In the genomic region with DNA sequence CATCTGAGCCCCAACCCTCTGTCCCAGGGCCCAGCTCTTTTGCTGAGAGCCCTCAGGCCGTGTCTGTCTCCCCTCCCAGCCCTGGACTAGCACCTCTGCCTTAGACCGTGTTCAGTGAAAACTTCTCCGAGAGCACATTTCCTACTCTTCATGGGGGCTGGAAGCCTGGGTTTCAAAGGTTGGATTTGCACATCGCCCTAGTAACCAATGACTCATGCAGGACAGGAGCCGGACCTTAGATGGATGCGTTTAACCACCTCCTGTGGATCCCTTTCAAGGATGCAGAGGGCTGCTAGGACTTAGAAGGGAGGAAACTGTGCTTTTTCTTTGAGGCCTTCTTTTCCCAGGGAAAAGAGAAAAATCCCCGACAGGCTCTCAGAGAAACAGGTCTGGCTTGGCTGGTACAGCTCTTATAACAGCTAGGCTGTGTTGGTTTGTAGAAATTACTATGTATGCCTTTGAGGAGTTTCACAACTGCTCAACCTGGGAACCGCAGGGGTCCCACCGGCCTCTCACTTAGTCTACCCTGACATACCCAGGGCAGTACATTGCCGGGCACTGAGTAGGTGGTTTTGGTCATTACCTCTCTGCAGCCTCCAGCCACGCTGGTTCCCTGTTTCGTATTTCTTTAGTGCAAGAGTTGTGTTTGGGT, we compare ENCODE assay signal across 9 cellular contexts. TPM values are rescaled to one million over a fixed set of nuclear protein-coding genes. Genes with fewer than 3 reads are reported as not detected.
DNase-seq lines count a peak whose midpoint lies in the region; ATAC-seq, FAIRE-seq and TF ChIP-seq lines count a peak whose summit lies in the region.
"Not testable (repeated sequence)": the region's sequence is repeated elsewhere in the genome, so short reads cannot be mapped to it uniquely, and the experiment has no call there.
"Had no signal": no experiment of that assay in that cellular context is flagged by ENCODE, and none has a peak within 500 bp of the region (broad histone marks: within the 10 kb centered on the region; RNA-seq: fewer than 3 reads in every experiment).

No MANE protein-coding gene starts in this region.

- H3K27me3 ChIP-seq in H9 (ENCODE audit: insufficient read depth, low read length); RWPE2 (ENCODE audit: insufficient read depth, poor library complexity, severe bottlenecking); right lobe of liver: not testable (repeated sequence)

- H3K4me3 Mint-ChIP-seq in H9, result peak overlapping the region; percentile 59 to 81
- peak overlapping the region; percentile 82 to 90 (median 84) for H3K4me3 Mint-ChIP-seq in brain
- H3K4me3 Mint-ChIP-seq in endothelial cell (ENCODE audit: unreplicated experiment), result peak overlapping the region; percentile 37
- peak overlapping the region; percentile 67 for H3K4me3 Mint-ChIP-seq in neural crest cell
- not testable (repeated sequence) for H3K4me3 Mint-ChIP-seq in stimulated activated effector memory CD8-positive, alpha-beta T cell treated with anti-CD3 and anti-CD28 coated beads, Interleukin-12 subunit alpha, Interleukin-12 subunit beta, amount 100 ng/mL, for 72 hours

- H3K36me3 ChIP-seq in RWPE2 (ENCODE audit: low read depth); right lobe of liver: not testable (repeated sequence)

- TF ChIP-seq POLR2A in A549 (IDR thresholded peaks at IDR 0.05; ENCODE audit: low read length); right lobe of liver (IDR thresholded peaks at IDR 0.05): not testable (repeated sequence)

- intact Hi-C loops in right lobe of liver (cut with DNase I), result not testable (repeated sequence)

- FAIRE-seq in A549 (lab: Jason Lieb, UNC), result not testable (repeated sequence)

- TF ChIP-seq CTCF in A549 (IDR thresholded peaks at IDR 0.05); H9 (conservative IDR thresholded peaks at IDR 0.05); RWPE2 (IDR thresholded peaks at IDR 0.05; ENCODE audit: poor library complexity, severe bottlenecking); brain (conservative IDR thresholded peaks at IDR 0.05); endothelial cell (IDR thresholded peaks at IDR 0.05; ENCODE audit: unreplicated experiment); right lobe of liver (IDR thresholded peaks at IDR 0.05); neural crest cell (conservative IDR thresholded peaks at IDR 0.05): not testable (repeated sequence)

- H3K23me2 ChIP-seq in H9 (ENCODE audit: insufficient read length, low read depth, low read length, poor library complexity, severe bottlenecking), result not testable (repeated sequence)

- H4K91ac ChIP-seq in H9 (ENCODE audit: insufficient read length, low read depth, low read length), result not testable (repeated sequence)

- H3K36me3 Mint-ChIP-seq in H9 (ENCODE audit: insufficient read depth in 1 of 3, low read depth in 3 of 3); brain; endothelial cell (ENCODE audit: low read depth, unreplicated experiment); neural crest cell (ENCODE audit: low read depth); stimulated activated effector memory CD8-positive, alpha-beta T cell treated with anti-CD3 and anti-CD28 coated beads, Interleukin-12 subunit alpha, Interleukin-12 subunit beta, amount 100 ng/mL, for 72 hours: not testable (repeated sequence)

- POLR2A ChIA-PET in A549 (lab: Yijun Ruan, JAX), result not testable (repeated sequence)

- ATAC-seq in A549 (peak; percentile 72 to 80), RWPE2 (ENCODE audit: low read depth) (peak; percentile 31; the same call in 1 of the 3 replicates), right lobe of liver (peak; percentile 72 to 92 (median 80))
- ATAC-seq in stimulated activated effector memory CD8-positive, alpha-beta T cell treated with anti-CD3 and anti-CD28 coated beads, Interleukin-12 subunit alpha, Interleukin-12 subunit beta, amount 100 ng/mL, for 72 hours, result peak; percentile 66

- not testable (repeated sequence) for H3K27ac Mint-ChIP-seq in H9; endothelial cell (ENCODE audit: unreplicated experiment); neural crest cell (ENCODE audit: unreplicated experiment); stimulated activated effector memory CD8-positive, alpha-beta T cell treated with anti-CD3 and anti-CD28 coated beads, Interleukin-12 subunit alpha, Interleukin-12 subunit beta, amount 100 ng/mL, for 72 hours
- peak overlapping the region in 2 of 5 experiments; percentile 61 to 91 for H3K27ac Mint-ChIP-seq in brain

- H3K79me1 ChIP-seq in H9 (ENCODE audit: insufficient read depth, low read depth, low read length, poor library complexity, severe bottlenecking), result not testable (repeated sequence)

- TF ChIP-seq RAD21 in A549 (conservative IDR thresholded peaks at IDR 0.05 in 1 of 2, IDR thresholded peaks at IDR 0.05 in 1 of 2), result not testable (repeated sequence)

- H3K9me3 Mint-ChIP-seq in H9; brain; endothelial cell (ENCODE audit: unreplicated experiment); neural crest cell; stimulated activated effector memory CD8-positive, alpha-beta T cell treated with anti-CD3 and anti-CD28 coated beads, Interleukin-12 subunit alpha, Interleukin-12 subunit beta, amount 100 ng/mL, for 72 hours: not testable (repeated sequence)

- not testable (repeated sequence) for H3K4me2 ChIP-seq in A549; H9 (ENCODE audit: insufficient read depth, insufficient read length, low read length)

- H2BK15ac ChIP-seq in H9 (ENCODE audit: low read depth, low read length), result not testable (repeated sequence)

- H2BK20ac ChIP-seq in H9 (ENCODE audit: low read depth, low read length, poor library complexity, severe bottlenecking), result not testable (repeated sequence)

- not testable (repeated sequence) for H4K8ac ChIP-seq in H9 (replicated peaks; ENCODE audit: insufficient read length, low read depth, low read length)

- not testable (repeated sequence) for H2AFZ ChIP-seq in H9 (ENCODE audit: low read length)

- H3K9ac ChIP-seq in H9 (ENCODE audit: extremely low read depth, insufficient read length, low read length), result not testable (repeated sequence)

- 17% methylated on average over 6 of the region's 12 CpGs for WGBS in A549 (ENCODE audit: missing lambda C conversion rate)
- WGBS in H9 (ENCODE audit: extremely low coverage, insufficient read length, low lambda C conversion rate), result no CpG with 5 or more reads among the region's 12 CpGs
- 35% methylated on average over 5 of the region's 12 CpGs for WGBS in right lobe of liver (ENCODE audit: insufficient coverage, low coverage, low lambda C conversion rate, missing lambda C conversion rate)

- H2AK5ac ChIP-seq in H9 (ENCODE audit: insufficient read length, low read length), result not testable (repeated sequence)

- CTCF ChIA-PET in A549 (lab: Yijun Ruan, JAX), result not testable (repeated sequence)

- H3K23ac ChIP-seq in H9 (ENCODE audit: insufficient read length, low read depth, low read length), result not testable (repeated sequence)

- H3K56ac ChIP-seq in H9 (ENCODE audit: insufficient read length, low read depth, low read length), result not testable (repeated sequence)

- not testable (repeated sequence) for H3K9me3 ChIP-seq in A549; H9 (ENCODE audit: control insufficient read depth, low read depth, low read length); RWPE2 (ENCODE audit: severe bottlenecking); right lobe of liver

- not testable (repeated sequence) for H2BK120ac ChIP-seq in H9 (ENCODE audit: low read depth, low read length, poor library complexity, severe bottlenecking)

- not testable (repeated sequence) for H3K18ac ChIP-seq in H9 (ENCODE audit: insufficient read length, low read depth, low read length)

- H2BK12ac ChIP-seq in H9 (ENCODE audit: insufficient read length, low read depth, low read length), result not testable (repeated sequence)

- TF ChIP-seq EP300 in A549 (IDR thresholded peaks at IDR 0.05), result not testable (repeated sequence)

- H3K27me3 Mint-ChIP-seq in H9 (ENCODE audit: low read depth), result peaks cover 39% of the 10 kb centered on the region
- H3K27me3 Mint-ChIP-seq in brain, result peaks cover 26% of the 10 kb centered on the region
- H3K27me3 Mint-ChIP-seq in endothelial cell (ENCODE audit: unreplicated experiment), result not testable (repeated sequence)
- H3K27me3 Mint-ChIP-seq in neural crest cell (ENCODE audit: low read depth), result peaks cover 54% of the 10 kb centered on the region

- not testable (repeated sequence) for H3K79me2 ChIP-seq in H9 (ENCODE audit: insufficient read depth, low read length)

- H2BK5ac ChIP-seq in H9 (ENCODE audit: insufficient read length, low read length), result not testable (repeated sequence)

- not testable (repeated sequence) for H3K4me1 ChIP-seq in A549; H9 (ENCODE audit: insufficient read depth, low read length); RWPE2 (ENCODE audit: insufficient read depth, poor library complexity, severe bottlenecking); right lobe of liver

- H3K4ac ChIP-seq in H9 (ENCODE audit: low read depth, low read length), result not testable (repeated sequence)

- H3K4me1 Mint-ChIP-seq in H9; endothelial cell (ENCODE audit: unreplicated experiment); neural crest cell; stimulated activated effector memory CD8-positive, alpha-beta T cell treated with anti-CD3 and anti-CD28 coated beads, Interleukin-12 subunit alpha, Interleukin-12 subunit beta, amount 100 ng/mL, for 72 hours: not testable (repeated sequence)
- H3K4me1 Mint-ChIP-seq in brain, result peaks cover 11% of the 10 kb centered on the region

- H3K27ac ChIP-seq in A549; H9 (ENCODE audit: insufficient read length, low read depth, low read length); RWPE2 (ENCODE audit: poor library complexity, severe bottlenecking); right lobe of liver: not testable (repeated sequence)

- not testable (repeated sequence) for H3T11ph ChIP-seq in H9 (ENCODE audit: low read length)

- H4K20me1 ChIP-seq in H9 (ENCODE audit: control insufficient read depth, insufficient read depth, insufficient read length), result not testable (repeated sequence)

- not testable (repeated sequence) for H3K14ac ChIP-seq in H9 (ENCODE audit: insufficient read depth, low read length)

- H3K4me3 ChIP-seq in A549; RWPE2 (ENCODE audit: severe bottlenecking); right lobe of liver: not testable (repeated sequence)

- not testable (repeated sequence) for DNase-seq in A549 (ENCODE audit: low read depth in 1 of 2, low spot score in 1 of 2); H9; RWPE2 (ENCODE audit: low spot score); endothelial cell (ENCODE audit: low spot score); right lobe of liver; neural crest cell (ENCODE audit: low read depth, low spot score); stimulated activated effector memory CD8-positive, alpha-beta T cell treated with anti-CD3 and anti-CD28 coated beads, Interleukin-12 subunit alpha, Interleukin-12 subunit beta, amount 100 ng/mL, for 72 hours (ENCODE audit: low spot score in 2 of 2)

- not testable (repeated sequence) for H4K5ac ChIP-seq in H9 (ENCODE audit: insufficient read length, low read depth, low read length)

RNA-seq across cellular contexts. Expression of gene DPP6, which starts 1.6 kb away (rescaled TPM):
- polyA plus RNA-seq in A549 (2011; rRNA removed) (not detected in 2 replicates), A549 (2017; fragmentation: RNase III; extraction: RNeasy Plus Mini Kit Qiagen cat#74134 plus additional on column Dnase treatment) (not detected in 3 replicates), brain (ENCODE audit: insufficient read depth, low read depth, low replicate concordance) (16.7 TPM)
- polyA plus RNA-seq in A549 (2012; cell fraction: cytosol; rRNA removed), result not detected in 2 replicates
- polyA plus RNA-seq in A549 (2012; cell fraction: nucleus; rRNA removed), result not detected in 2 replicates
- polyA minus RNA-seq in A549 (2011; rRNA and poly(A)+ RNA removed), result not detected in 2 replicates
- total RNA-seq in H9 (2021) (4.5 and 4.7 TPM in 2 replicates), endothelial cell (ENCODE audit: unreplicated experiment) (1.4 TPM), right lobe of liver (not detected), neural crest cell (1.6 and 2.2 TPM in 2 replicates)
- total RNA-seq: CD4-positive, CD25-positive, alpha-beta regulatory T cell had no signal
- polyA plus RNA-seq: CD4-positive, CD25-positive, alpha-beta regulatory T cell had no signal
